In the genomic region with DNA sequence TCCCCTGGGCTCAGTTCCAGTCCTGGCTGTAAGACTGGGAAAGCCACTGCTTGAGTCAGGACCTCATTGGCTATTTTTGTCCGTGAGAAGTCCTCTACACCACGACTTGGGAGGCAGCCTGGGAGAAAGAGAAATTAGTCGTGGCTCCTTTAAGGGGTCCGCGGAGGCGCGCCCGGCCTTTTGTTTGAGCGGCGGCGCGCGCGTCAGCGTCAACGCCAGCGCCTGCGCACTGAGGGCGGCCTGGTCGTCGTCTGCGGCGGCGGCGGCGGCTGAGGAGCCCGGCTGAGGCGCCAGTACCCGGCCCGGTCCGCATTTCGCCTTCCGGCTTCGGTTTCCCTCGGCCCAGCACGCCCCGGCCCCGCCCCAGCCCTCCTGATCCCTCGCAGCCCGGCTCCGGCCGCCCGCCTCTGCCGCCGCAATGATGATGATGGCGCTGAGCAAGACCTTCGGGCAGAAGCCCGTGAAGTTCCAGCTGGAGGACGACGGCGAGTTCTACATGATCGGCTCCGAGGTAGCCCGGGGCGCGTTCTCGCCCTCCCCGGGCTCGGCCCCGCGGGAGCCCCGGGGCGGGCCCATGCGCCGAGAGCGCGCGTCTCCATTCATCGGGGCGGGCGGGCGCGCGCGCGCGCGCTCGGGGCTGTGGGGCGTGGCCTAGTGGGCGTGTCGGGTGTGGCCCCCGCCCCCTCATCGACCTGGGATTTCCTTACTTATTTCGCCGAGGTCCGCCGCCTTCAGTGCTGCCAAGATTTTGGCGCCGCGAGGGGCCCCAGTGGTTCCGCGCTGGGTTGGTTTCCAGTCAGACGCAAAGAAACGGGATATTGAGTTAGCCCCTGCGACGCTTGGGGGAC, we compare ENCODE assay signal across 8 cellular contexts. TPM values are rescaled to one million over a fixed set of nuclear protein-coding genes. Genes with fewer than 3 reads are reported as not detected.
A peak's percentile ranks its signal among the peaks of the same experiment; 100 is the strongest.
DNase-seq lines count a peak whose midpoint lies in the region; ATAC-seq and TF ChIP-seq lines count a peak whose summit lies in the region.

A gene (plus strand): TSS at position 215 of the 848 bp plus-strand sequence. CDS start 204 bp downstream, at position 419.

- ATAC-seq in GM21367 (IDR thresholded peaks at IDR 0.05; ENCODE audit: unreplicated experiment) (peak; percentile 51), PC-3 (peak; percentile 71)

- peak within 1 kb of the TSS; percentile 99 for H3K9ac ChIP-seq in HUES64 (ENCODE audit: low read depth, low read length)
- H3K9ac ChIP-seq in PC-3 (ENCODE audit: low read length) = peak within 1 kb of the TSS; percentile 100
- peak within 1 kb of the TSS; percentile 60 for H3K9ac ChIP-seq in muscle layer of colon (ENCODE audit: low read length)

- H3K4me1 ChIP-seq in HUES64 (ENCODE audit: insufficient read depth, low read length) (peaks cover 22% of the 10 kb centered on the region), PC-3 (ENCODE audit: insufficient read depth, low read length) (peaks cover 14% of the 10 kb centered on the region; the same call in 1 of the 2 replicates), esophagus (ENCODE audit: control insufficient read depth in 2 of 2, insufficient read depth in 2 of 2, low read length in 1 of 2) (peaks cover under 1 to 11% of the 10 kb centered on the region in 2 donors), muscle layer of colon (ENCODE audit: insufficient read depth, low read length) (peaks cover 47% of the 10 kb centered on the region)

- under 1% methylated on average over 97 of the region's 97 CpGs for WGBS in HUES64
- WGBS in esophagus, 2 donors = 0% methylated on average over 96 to 97 of the region's 97 CpGs

- H3K9me3 ChIP-seq in HUES64 (ENCODE audit: insufficient read depth, low read depth, low read length) (no peaks in the 10 kb centered on the region), PC-3 (ENCODE audit: low read length) (no peaks in the 10 kb centered on the region), esophagus (ENCODE audit: control insufficient read depth in 2 of 2, insufficient read depth in 1 of 2, low read depth in 1 of 2, low read length in 1 of 2) (no peaks in the 10 kb centered on the region), muscle layer of colon (ENCODE audit: low read length) (no peaks in the 10 kb centered on the region)

- intact Hi-C loops in PC-3 (cut with micrococcal nuclease) = no loop called here

- H3K36me3 ChIP-seq in HUES64 (ENCODE audit: insufficient read depth, low read length) (peaks cover 11% of the 10 kb centered on the region), PC-3 (ENCODE audit: low read depth, low read length) (no peaks in the 10 kb centered on the region), esophagus (ENCODE audit: control insufficient read depth in 2 of 2, insufficient read depth in 2 of 2, low read length in 1 of 2) (peaks cover 5 to 8% of the 10 kb centered on the region in 2 donors), muscle layer of colon (ENCODE audit: insufficient read depth, low read length) (peaks cover 5% of the 10 kb centered on the region)

- BruUV-seq in PC-3 (replicated peaks; lab: Mats Ljungman, UMichigan) = no TSS peak

- H3K27me3 ChIP-seq in HUES64 (ENCODE audit: insufficient read depth, low read length) (no peaks in the 10 kb centered on the region), PC-3 (ENCODE audit: low read length) (no peaks in the 10 kb centered on the region), esophagus (ENCODE audit: control insufficient read depth in 1 of 2, insufficient read depth in 2 of 2, low read length in 2 of 2) (no peaks in the 10 kb centered on the region), muscle layer of colon (ENCODE audit: control insufficient read depth in 1 of 2, insufficient read depth in 2 of 2, low read length in 2 of 2) (no peaks in the 10 kb centered on the region)

- no peak for TF ChIP-seq CTCF in PC-3 (conservative IDR thresholded peaks at IDR 0.05; ENCODE audit: low read depth, low read length)

- peak within 1 kb of the TSS; percentile 88 for H3K4me2 ChIP-seq in PC-3 (ENCODE audit: low read length)

- CTCF ChIA-PET in PC-3 (lab: Charles Lee) = interaction anchor here (1.0 kb wide), 1 partner anchor 63 kb away, joined by 6 read pairs; no protein-coding TSS in a partner anchor

- DNase-seq in COLO829 (ENCODE audit: low spot score) (peak; percentile 92), PC-3 (peak; percentile 84)
- DNase-seq in activated T-cell treated with anti-CD3 and anti-CD28 coated beads, Interleukin-2, amount 50 U/mL, for 1 hour = peak; percentile 94
- peak; percentile 95 for DNase-seq in stimulated activated CD8-positive, alpha-beta memory T cell treated with anti-CD3 and anti-CD28 coated beads, Interleukin-4, amount 100 ng/mL, for 48 hours

- H2AFZ ChIP-seq in PC-3 (ENCODE audit: low read length) = peak within 1 kb of the TSS; percentile 71

- no peaks in the 10 kb centered on the region for H3F3A ChIP-seq in PC-3 (ENCODE audit: low read length, unreplicated experiment)

- H3K4me3 ChIP-seq in HUES64 (ENCODE audit: low read length) (peak within 1 kb of the TSS; percentile 96), PC-3 (ENCODE audit: low read length) (peak within 1 kb of the TSS; percentile 95), esophagus (ENCODE audit: low read depth in 1 of 2, low read length in 2 of 2) (peak within 1 kb of the TSS; percentile 66 to 91), muscle layer of colon (ENCODE audit: low read depth in 1 of 2, low read length in 2 of 2) (peak within 1 kb of the TSS; percentile 63 to 72)

- POLR2A ChIA-PET in PC-3 (lab: Charles Lee; ENCODE audit: unreplicated experiment) = no interaction called here

- H3K79me2 ChIP-seq in PC-3 (ENCODE audit: low read length) = peaks cover 46% of the 10 kb centered on the region

- no peaks in the 10 kb centered on the region for H3K9me2 ChIP-seq in PC-3 (replicated peaks; ENCODE audit: low read length)

- H3K27ac ChIP-seq in HUES64 (ENCODE audit: low read depth, low read length) (peak within 1 kb of the TSS; percentile 100), PC-3 (ENCODE audit: low read length) (peak within 1 kb of the TSS; percentile 96), esophagus (ENCODE audit: low read depth in 2 of 2, low read length in 1 of 2) (peak within 1 kb of the TSS; percentile 98 to 100), muscle layer of colon (ENCODE audit: low read depth, low read length) (peak within 1 kb of the TSS; percentile 98)

- peaks cover 24% of the 10 kb centered on the region for H4K20me1 ChIP-seq in PC-3 (ENCODE audit: low read length)

RNA-seq across cellular contexts. Expression of the gene that starts here (rescaled TPM):
- polyA plus RNA-seq in HUES64 (2013, experiment 1 of 2) = 131 TPM
- 136 TPM for polyA plus RNA-seq in HUES64 (2013, experiment 2 of 2)
- total RNA-seq in PC-3 (2014; rRNA removed) = 85.9 and 96.8 TPM in 2 replicates
- polyA plus RNA-seq in esophagus = 10 to 100 TPM; 32.1 to 51.6 TPM

Comparison
In these comparisons a context has a peak if more than half of its experiments do, and no peak if none do; other contexts are left out.
1. Peak in every context shown above with its lines: DNase-seq, ATAC-seq, H3K4me3 ChIP-seq and H3K27ac ChIP-seq.